Comparison of ENCODE assay signal across 8 cellular contexts in genomic region chr2:218010116-218010837, GRCh38. TPM values are rescaled to one million over a fixed set of nuclear protein-coding genes. Genes with fewer than 3 reads are reported as not detected.
DNase-seq lines count a peak whose midpoint lies in the region; ATAC-seq and TF ChIP-seq lines count a peak whose summit lies in the region.

No MANE protein-coding gene starts in this region.

- CTCF ChIA-PET in GM10248 (lab: Yijun Ruan, JAX): interaction anchor here (1.7 kb wide), 1 partner anchor 16 kb away, joined by 7 read pairs; no protein-coding TSS in a partner anchor

- POLR2A ChIA-PET in GM10248 (lab: Yijun Ruan, JAX): no interaction called here

- peak overlapping the region; percentile 25; the same call in 1 of the 2 replicates for H3K9ac ChIP-seq in KMS-11
- peak overlapping the region; percentile 41 for H3K9ac ChIP-seq in neural cell (ENCODE audit: low read length)

- no peaks in the 10 kb centered on the region for H3F3A ChIP-seq in neural cell (ENCODE audit: insufficient read depth, low read length, poor library complexity, severe bottlenecking)

- H3K4me3 ChIP-seq in KMS-11 (IDR thresholded peaks at IDR 0.05; ENCODE audit: insufficient read depth, low read depth, low read length): peak overlapping the region; percentile 48
- H3K4me3 ChIP-seq in neural cell (ENCODE audit: low read length): peak overlapping the region; percentile 71

- H4K20me1 ChIP-seq in KMS-11 (ENCODE audit: insufficient read depth) (no peaks in the 10 kb centered on the region), neural cell (ENCODE audit: insufficient read depth) (no peaks in the 10 kb centered on the region)

- DNase-seq in GM10248 (ENCODE audit: extremely low spot score) (peak; percentile 74), fibroblast of peridontal ligament (ENCODE audit: extremely low read depth) (peak; percentile 27)
- peak; percentile 51 for DNase-seq in activated T-cell treated with anti-CD3 and anti-CD28 coated beads, Interleukin-2, amount 50 U/mL, for 1 hour

- H3K27ac ChIP-seq in KMS-11 (no peak overlapping the region), neural cell (ENCODE audit: low read length) (no peak overlapping the region)

- H3K9me2 ChIP-seq in neural cell (ENCODE audit: insufficient read depth, low read length): no peaks in the 10 kb centered on the region

- H2AFZ ChIP-seq in KMS-11 (ENCODE audit: low read depth): peak overlapping the region; percentile 73
- no peak overlapping the region for H2AFZ ChIP-seq in neural cell (ENCODE audit: low read depth, low read length)

- H3K4me2 ChIP-seq in KMS-11 (peak overlapping the region; percentile 66), neural cell (ENCODE audit: low read length) (peak overlapping the region; percentile 30)

- TF ChIP-seq RAD21 in neural cell (conservative IDR thresholded peaks at IDR 0.05): no peak

- TF ChIP-seq CTCF in GM10248 (IDR thresholded peaks at IDR 0.05; ENCODE audit: control extremely low read depth, extremely low read depth, low read depth, missing control alignments) (peak; percentile 34), KMS-11 (conservative IDR thresholded peaks at IDR 0.05; ENCODE audit: low read depth, low read length) (peak; percentile 36; the same call in 1 of the 2 replicates), neural cell (IDR thresholded peaks at IDR 0.05; ENCODE audit: poor library complexity, severe bottlenecking) (peak; percentile 57)

- no peaks in the 10 kb centered on the region for H3K9me3 ChIP-seq in neural cell (ENCODE audit: low read length)

- ATAC-seq in GM19463 (IDR thresholded peaks at IDR 0.05; ENCODE audit: unreplicated experiment): no peak
- ATAC-seq in GM18870 (IDR thresholded peaks at IDR 0.05; ENCODE audit: unreplicated experiment): no peak
- ATAC-seq in HG02759 (IDR thresholded peaks at IDR 0.05; ENCODE audit: unreplicated experiment): no peak

- H3K79me2 ChIP-seq in KMS-11 (ENCODE audit: insufficient read depth, low read depth) (no peaks in the 10 kb centered on the region), neural cell (replicated peaks; ENCODE audit: insufficient read depth, low read length) (no peaks in the 10 kb centered on the region)

- no peaks in the 10 kb centered on the region for H3K4me1 ChIP-seq in KMS-11 (ENCODE audit: low read depth, poor library complexity, severe bottlenecking)

- H3K27me3 ChIP-seq in KMS-11 (ENCODE audit: insufficient read depth, low read depth): peaks cover 11% of the 10 kb centered on the region; the same call in 1 of the 2 replicates
- H3K27me3 ChIP-seq in neural cell (ENCODE audit: insufficient read depth, low read depth, low read length): peaks cover 37% of the 10 kb centered on the region

- TF ChIP-seq EP300 in neural cell (conservative IDR thresholded peaks at IDR 0.05; ENCODE audit: poor library complexity, severe bottlenecking): no peak

- H3K36me3 ChIP-seq in KMS-11 (ENCODE audit: insufficient read depth) (no peaks in the 10 kb centered on the region), neural cell (ENCODE audit: insufficient read depth, low read length) (no peaks in the 10 kb centered on the region)

TF ChIP-seq in neural cell, 6 proteins besides CTCF, POLR2A, EP300 and RAD21:
- TF ChIP-seq SMC3 (conservative IDR thresholded peaks at IDR 0.05; ENCODE audit: poor library complexity): no peak
- peak; percentile 29 for TF ChIP-seq TAF1 (IDR thresholded peaks at IDR 0.05; ENCODE audit: low read depth)
- peak; percentile 27 for TF ChIP-seq REST (IDR thresholded peaks at IDR 0.05; ENCODE audit: borderline replicate concordance)
- peak; percentile 31 for TF ChIP-seq MXI1 (conservative IDR thresholded peaks at IDR 0.05; ENCODE audit: poor library complexity, severe bottlenecking)
- TF ChIP-seq EZH2 (IDR thresholded peaks at IDR 0.05; ENCODE audit: borderline replicate concordance, insufficient read depth, low read length, poor library complexity, severe bottlenecking): no peak
- TF ChIP-seq POLR2AphosphoS5 (IDR thresholded peaks at IDR 0.05): no peak

RNA-seq across cellular contexts. Expression of gene TNS1, which starts 7.5 kb away (rescaled TPM):
- polyA plus RNA-seq in neural cell: 1.5 and 2.1 TPM in 2 replicates
- polyA minus RNA-seq in neural cell: 8.8 and 9.7 TPM in 2 replicates

RNA-seq across cellular contexts. Expression of gene RUFY4, which starts 58.8 kb away (rescaled TPM):
- polyA plus RNA-seq in neural cell: not detected in 2 replicates
- polyA minus RNA-seq in neural cell: not detected in 2 replicates
